In the genomic region with DNA sequence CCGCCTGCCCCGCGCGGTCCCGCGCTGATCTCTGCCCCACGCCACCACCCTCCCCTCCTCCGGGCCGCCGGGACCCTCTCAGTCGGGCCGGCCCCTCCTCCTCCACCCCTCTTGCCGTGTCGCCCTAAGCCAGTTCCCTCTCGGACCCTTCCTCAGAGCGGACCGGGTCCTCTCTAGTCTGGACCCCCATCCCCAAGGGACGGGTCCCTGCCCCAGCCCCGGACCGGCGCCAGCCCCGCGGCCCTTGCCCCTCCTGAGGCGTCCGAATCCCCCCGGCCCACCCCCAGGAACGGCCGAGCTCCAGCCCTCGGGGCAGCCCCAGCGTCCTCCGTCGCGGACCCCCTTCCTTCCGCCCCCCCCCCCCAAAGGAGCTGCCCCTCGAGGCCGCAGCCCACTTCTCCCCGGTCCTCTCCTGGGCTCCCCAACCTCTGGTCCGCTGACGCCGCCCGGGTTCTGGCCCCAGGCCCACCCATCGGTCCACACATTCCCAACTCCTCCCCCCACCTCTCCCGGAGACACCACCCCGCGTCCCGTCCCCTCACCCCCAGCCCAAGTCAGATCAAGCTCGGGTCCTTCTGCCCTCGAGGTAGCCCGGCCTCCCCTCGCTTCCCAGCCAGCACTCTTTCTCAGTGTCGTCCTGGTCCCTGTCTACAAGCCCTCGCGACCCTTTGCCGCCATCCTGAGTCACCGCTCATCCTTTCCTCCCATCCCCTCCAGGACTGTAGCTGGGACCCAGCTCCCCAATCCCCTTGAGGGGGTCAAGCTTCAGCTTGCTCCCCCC, we compare ENCODE assay signal across 8 cellular contexts. TPM values are rescaled to one million over a fixed set of nuclear protein-coding genes. Genes with fewer than 3 reads are reported as not detected.
A peak's percentile ranks its signal among the peaks of the same experiment; 100 is the strongest.
DNase-seq lines count a peak whose midpoint lies in the region; ATAC-seq and TF ChIP-seq lines count a peak whose summit lies in the region.

No MANE protein-coding gene starts in this region.

- H3K36me3 ChIP-seq in MG63 (no peaks in the 10 kb centered on the region), breast epithelium (no peaks in the 10 kb centered on the region), thoracic aorta (no peaks in the 10 kb centered on the region)

- no peak for TF ChIP-seq POLR2A in breast epithelium (IDR thresholded peaks at IDR 0.05)

- H3K4me3 ChIP-seq in MG63 = peak overlapping the region; percentile 63
- peak overlapping the region; percentile 53 to 85 (median 66) for H3K4me3 ChIP-seq in breast epithelium
- H3K4me3 ChIP-seq in thoracic aorta = peak overlapping the region; percentile 75

- DNase-seq in ELR (ENCODE audit: low read depth) (peak; percentile 43), MG63 (peak; percentile 1), breast epithelium (ENCODE audit: low spot score in 2 of 2) (no peak), left kidney (ENCODE audit: low read depth, low spot score) (peak; percentile 49), thoracic aorta (ENCODE audit: low spot score) (no peak), OCI-M1 (lab: John Stamatoyannopoulos, UW) (no peak), COLO829 (ENCODE audit: low spot score) (no peak), hepatic stellate cell (ENCODE audit: low spot score) (no peak)

- H3K9me3 ChIP-seq in MG63 (no peaks in the 10 kb centered on the region), breast epithelium (no peaks in the 10 kb centered on the region), thoracic aorta (no peaks in the 10 kb centered on the region)

- H3K27ac ChIP-seq in breast epithelium (peak overlapping the region in 1 of 2 donors; percentile 17), thoracic aorta (no peak overlapping the region)

- TF ChIP-seq CTCF in breast epithelium (IDR thresholded peaks at IDR 0.05) (no peak), thoracic aorta (IDR thresholded peaks at IDR 0.05) (no peak)

- H3K4me1 ChIP-seq in breast epithelium (peaks cover 5 to 6% of the 10 kb centered on the region in 2 donors), thoracic aorta (ENCODE audit: control insufficient read depth in 1 of 2, low read depth in 2 of 2) (peaks cover 4 to 20% of the 10 kb centered on the region in 2 donors)

- intact Hi-C loops in breast epithelium (cut with DNase I; ENCODE audit: low total_unique reads) = no loop called here

- ATAC-seq in thoracic aorta (ENCODE audit: insufficient number of reproducible peaks, low FRiP score, low read depth) = no peak

- no peaks in the 10 kb centered on the region for H3K27me3 ChIP-seq in MG63
- H3K27me3 ChIP-seq in breast epithelium = peaks cover 0 to 16% of the 10 kb centered on the region in 2 donors
- H3K27me3 ChIP-seq in thoracic aorta (replicated peaks; ENCODE audit: insufficient read depth) = peaks cover 8% of the 10 kb centered on the region

RNA-seq across cellular contexts. Expression of a gene that starts 0.7 kb away (rescaled TPM):
- 0.23 TPM in 1 of 2 replicates, not detected in the other for total RNA-seq in MG63 (2014; rRNA removed; shearing (Covaris generic); ENCODE audit: low replicate concordance)
- total RNA-seq in breast epithelium = 1 to 10 TPM in 2 of 3 donors, under 1 TPM in 1; 0.48 to 7.9 (median 7.2) TPM
- 1 to 10 TPM in 1 of 2 donors, under 1 TPM in 1; 0.27 to 8.9 TPM for total RNA-seq in thoracic aorta

RNA-seq across cellular contexts. Expression of a gene that starts 45.4 kb away (rescaled TPM):
- 21.0 and 62.6 TPM in 2 replicates for total RNA-seq in MG63 (2014; rRNA removed; shearing (Covaris generic); ENCODE audit: low replicate concordance)
- total RNA-seq in breast epithelium (10 to 100 TPM; 74.2 to 98.8 (median 92.1) TPM), thoracic aorta (100 to 1,000 TPM in 1 of 2 donors, 10 to 100 TPM in 1; 42.7 to 150 TPM)

Comparison
In these comparisons a context has a peak if more than half of its experiments do, and no peak if none do; other contexts are left out.
1. DNase-seq: peak in ELR (single experiment), MG63 (single experiment) and left kidney (single experiment); none in breast epithelium (0 of 2), thoracic aorta (single experiment), OCI-M1 (single experiment), COLO829 (single experiment) and hepatic stellate cell (single experiment).
2. Peak in every context shown above with its lines, with median percentiles within 50 percentile points of each other: H3K4me3 ChIP-seq.